Comparison of ENCODE assay signal across 8 cellular contexts in genomic region chr13:75695908-75696307, GRCh38. TPM values are rescaled to one million over a fixed set of nuclear protein-coding genes. Genes with fewer than 3 reads are reported as not detected.
DNase-seq lines count a peak whose midpoint lies in the region; ATAC-seq and TF ChIP-seq lines count a peak whose summit lies in the region.
"Not testable (repeated sequence)": the region's sequence is repeated elsewhere in the genome, so short reads cannot be mapped to it uniquely, and the experiment has no call there.

No MANE protein-coding gene starts in this region.

- not testable (repeated sequence) for H3K27ac ChIP-seq in ascending aorta
- H3K27ac ChIP-seq in tibial nerve = peak overlapping the region in 1 of 4 donors; percentile 22

- H3K9me3 ChIP-seq in ascending aorta, tibial nerve: not testable (repeated sequence)

- H3K4me3 ChIP-seq in GM12864 (ENCODE audit: low read depth, low read length); tibial nerve: not testable (repeated sequence)
- H3K4me3 ChIP-seq in ascending aorta = peak overlapping the region; percentile 12 to 40

- 21 to 23% methylated on average over 8 of the region's 8 CpGs for WGBS in tibial nerve, 2 donors

- not testable (repeated sequence) for H3K27me3 ChIP-seq in ascending aorta, tibial nerve

- H3K36me3 ChIP-seq in ascending aorta, tibial nerve: not testable (repeated sequence)

- TF ChIP-seq POLR2A in tibial nerve (IDR thresholded peaks at IDR 0.05) = not testable (repeated sequence)

- not testable (repeated sequence) for H3K4me1 ChIP-seq in ascending aorta, tibial nerve

- ATAC-seq in HG02943 (IDR thresholded peaks at IDR 0.05; ENCODE audit: low read depth, unreplicated experiment) (peak; percentile 61), left cardiac atrium (peak; percentile 70 to 81)

- DNase-seq in GM12864 (ENCODE audit: low read depth) (peak; percentile 33), NCI-H2107 treated with DMSO at 0.1 percent for 48 hours (lab: John Stamatoyannopoulos, UW; ENCODE audit: unreplicated experiment) (peak; percentile 20), UCSD-AML1 (lab: John Stamatoyannopoulos, UW; ENCODE audit: unreplicated experiment) (peak; percentile 69), ascending aorta (ENCODE audit: low spot score in 2 of 2) (peak; percentile 23 to 91), left cardiac atrium (peak; percentile 83), posterior vena cava (ENCODE audit: low spot score) (peak; percentile 91), tibial nerve (ENCODE audit: low spot score in 2 of 2) (peak; percentile 69 to 84)

- intact Hi-C loops in ascending aorta (cut with DNase I) = loop anchor here (2.0 to 10.0 kb wide), 7 partner anchors 66 to 1209 kb away; no protein-coding TSS in a partner anchor
- intact Hi-C loops in left cardiac atrium (cut with DNase I) = loop anchor here (2.0 to 10.0 kb wide), 3 partner anchors 117 to 779 kb away; no protein-coding TSS in a partner anchor
- intact Hi-C loops in posterior vena cava (cut with DNase I) = loop anchor here in 1 of 2 donors (10.0 kb wide), 2 partner anchors 109 to 779 kb away; no protein-coding TSS in a partner anchor

- TF ChIP-seq CTCF in GM12864 (IDR thresholded peaks at IDR 0.05; ENCODE audit: low read depth, low read length, missing control alignments) = peak; percentile 86
- peak; percentile 85 to 96 (median 95) for TF ChIP-seq CTCF in ascending aorta (IDR thresholded peaks at IDR 0.05)
- peak; percentile 91 to 93 (median 92) for TF ChIP-seq CTCF in tibial nerve (IDR thresholded peaks at IDR 0.05)

- not testable (repeated sequence) for TF ChIP-seq EP300 in tibial nerve (IDR thresholded peaks at IDR 0.05)

RNA-seq across cellular contexts. Expression of gene LMO7, which starts 59.8 kb away (rescaled TPM):
- total RNA-seq in ascending aorta = 176 TPM
- 100 to 1,000 TPM; 262 to 273 TPM for total RNA-seq in left cardiac atrium
- total RNA-seq in posterior vena cava = 10 to 100 TPM; 27.4 to 28.8 TPM
- total RNA-seq in tibial nerve = 100 to 1,000 TPM; 149 to 311 (median 236) TPM

Comparison
In these comparisons a context has a peak if more than half of its experiments do, and no peak if none do; other contexts are left out.
1. DNase-seq: peak in every context shown above with its lines; median percentile 91 in posterior vena cava; 83 in left cardiac atrium; 76 in tibial nerve; 69 in UCSD-AML1; 57 in ascending aorta; 33 in GM12864; 20 in NCI-H2107 treated with DMSO at 0.1 percent for 48 hours.